1 cellular context compared by ENCODE assay signal in the genomic region with DNA sequence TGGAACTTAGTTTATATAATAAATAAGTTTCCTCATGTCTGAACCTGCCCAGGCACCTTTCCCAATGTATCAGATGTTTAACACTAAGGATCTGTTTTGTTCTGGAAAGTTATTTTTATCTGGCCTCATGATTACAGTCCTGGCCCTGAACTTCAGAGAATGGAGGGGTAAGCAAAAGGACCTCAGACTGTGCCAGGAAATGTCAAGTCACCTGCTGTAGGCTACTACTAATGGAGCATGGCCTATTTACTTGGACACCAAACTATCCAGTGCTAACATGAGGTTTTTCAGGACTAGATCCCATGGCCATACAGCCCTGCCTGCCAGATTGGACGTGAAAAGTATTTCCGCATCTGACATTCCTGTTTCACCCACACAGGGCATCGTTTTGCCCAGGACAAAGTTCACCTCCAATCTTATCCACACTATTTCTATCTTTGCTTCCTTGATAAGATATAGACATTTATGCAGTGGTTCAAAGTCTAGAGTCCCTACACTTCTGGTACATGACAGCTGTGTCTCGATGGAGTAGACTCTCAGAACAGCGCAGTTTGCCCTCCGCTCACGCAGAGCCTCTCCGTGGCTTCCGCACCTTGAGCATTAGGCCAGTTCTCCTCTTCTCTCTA.
TF ChIP-seq lines count a peak whose summit lies in the region.

A gene with protein sequence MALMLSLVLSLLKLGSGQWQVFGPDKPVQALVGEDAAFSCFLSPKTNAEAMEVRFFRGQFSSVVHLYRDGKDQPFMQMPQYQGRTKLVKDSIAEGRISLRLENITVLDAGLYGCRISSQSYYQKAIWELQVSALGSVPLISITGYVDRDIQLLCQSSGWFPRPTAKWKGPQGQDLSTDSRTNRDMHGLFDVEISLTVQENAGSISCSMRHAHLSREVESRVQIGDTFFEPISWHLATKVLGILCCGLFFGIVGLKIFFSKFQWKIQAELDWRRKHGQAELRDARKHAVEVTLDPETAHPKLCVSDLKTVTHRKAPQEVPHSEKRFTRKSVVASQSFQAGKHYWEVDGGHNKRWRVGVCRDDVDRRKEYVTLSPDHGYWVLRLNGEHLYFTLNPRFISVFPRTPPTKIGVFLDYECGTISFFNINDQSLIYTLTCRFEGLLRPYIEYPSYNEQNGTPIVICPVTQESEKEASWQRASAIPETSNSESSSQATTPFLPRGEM (plus strand): TSS at position 539 of the 626 bp plus-strand sequence. CDS start 152 bp downstream, outside the sequence.

TF ChIP-seq in GM23338, 12 proteins besides CTCF, POLR2A, EP300 and RAD21 (continued from another document):
- TF ChIP-seq, protein P1, sequence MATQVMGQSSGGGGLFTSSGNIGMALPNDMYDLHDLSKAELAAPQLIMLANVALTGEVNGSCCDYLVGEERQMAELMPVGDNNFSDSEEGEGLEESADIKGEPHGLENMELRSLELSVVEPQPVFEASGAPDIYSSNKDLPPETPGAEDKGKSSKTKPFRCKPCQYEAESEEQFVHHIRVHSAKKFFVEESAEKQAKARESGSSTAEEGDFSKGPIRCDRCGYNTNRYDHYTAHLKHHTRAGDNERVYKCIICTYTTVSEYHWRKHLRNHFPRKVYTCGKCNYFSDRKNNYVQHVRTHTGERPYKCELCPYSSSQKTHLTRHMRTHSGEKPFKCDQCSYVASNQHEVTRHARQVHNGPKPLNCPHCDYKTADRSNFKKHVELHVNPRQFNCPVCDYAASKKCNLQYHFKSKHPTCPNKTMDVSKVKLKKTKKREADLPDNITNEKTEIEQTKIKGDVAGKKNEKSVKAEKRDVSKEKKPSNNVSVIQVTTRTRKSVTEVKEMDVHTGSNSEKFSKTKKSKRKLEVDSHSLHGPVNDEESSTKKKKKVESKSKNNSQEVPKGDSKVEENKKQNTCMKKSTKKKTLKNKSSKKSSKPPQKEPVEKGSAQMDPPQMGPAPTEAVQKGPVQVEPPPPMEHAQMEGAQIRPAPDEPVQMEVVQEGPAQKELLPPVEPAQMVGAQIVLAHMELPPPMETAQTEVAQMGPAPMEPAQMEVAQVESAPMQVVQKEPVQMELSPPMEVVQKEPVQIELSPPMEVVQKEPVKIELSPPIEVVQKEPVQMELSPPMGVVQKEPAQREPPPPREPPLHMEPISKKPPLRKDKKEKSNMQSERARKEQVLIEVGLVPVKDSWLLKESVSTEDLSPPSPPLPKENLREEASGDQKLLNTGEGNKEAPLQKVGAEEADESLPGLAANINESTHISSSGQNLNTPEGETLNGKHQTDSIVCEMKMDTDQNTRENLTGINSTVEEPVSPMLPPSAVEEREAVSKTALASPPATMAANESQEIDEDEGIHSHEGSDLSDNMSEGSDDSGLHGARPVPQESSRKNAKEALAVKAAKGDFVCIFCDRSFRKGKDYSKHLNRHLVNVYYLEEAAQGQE (IDR thresholded peaks at IDR 0.05; ENCODE audit: unreplicated experiment) = no peak
TF ChIP-seq in GM23338: peak in this region for 0.
